ENCODE assay signal across 16 cellular contexts in genomic region chr12:117890137-117890536, GRCh38.
DNase-seq lines count a peak whose midpoint lies in the region; ATAC-seq, FAIRE-seq and TF ChIP-seq lines count a peak whose summit lies in the region.
"Had no signal": no experiment of that assay in that cellular context is flagged by ENCODE, and none has a peak within 500 bp of the region (broad histone marks: within the 10 kb centered on the region; RNA-seq: fewer than 3 reads in every experiment).

No MANE protein-coding gene starts in this region.

- H3K4me3 ChIP-seq in brain microvascular endothelial cell (ENCODE audit: low read depth, low read length): no peak overlapping the region
- H3K4me3 ChIP-seq: colonic mucosa had no signal

- H3K27me3 ChIP-seq in brain microvascular endothelial cell (replicated peaks): no peaks in the 10 kb centered on the region
- H3K27me3 ChIP-seq: colonic mucosa had no signal

- FAIRE-seq in urothelium cell line (lab: Jason Lieb, UNC): no peak

- no peaks in the 10 kb centered on the region for H3K36me3 ChIP-seq in brain microvascular endothelial cell (replicated peaks)
- H3K36me3 ChIP-seq: colonic mucosa had no signal

- DNase-seq in DMS53 (lab: John Stamatoyannopoulos, UW) (peak; percentile 47), DMS53 treated with DMSO at 0.1 percent for 48 hours (lab: John Stamatoyannopoulos, UW; ENCODE audit: unreplicated experiment) (no peak), brain microvascular endothelial cell (no peak), sciatic nerve (ENCODE audit: low spot score) (no peak), CD1c-positive myeloid dendritic cell (ENCODE audit: extremely low spot score) (no peak), ACHN (no peak), urothelium cell line (ENCODE audit: low spot score) (no peak)
- DNase-seq: 8988T; amniotic stem cell; colonic mucosa; NCI-H1694 treated with DMSO at 0.1 percent for 48 hours; NCI-H524; stimulated activated naive CD4-positive, alpha-beta T cell treated with Interleukin-2 at 50 U/mL for 16 hours had no signal

- in situ Hi-C loops in brain microvascular endothelial cell (cut with HindIII; ENCODE audit: low pct_ligation_motif_present, low sequenced_read_pairs) (no loop called here), ACHN (cut with HindIII; ENCODE audit: low pct_ligation_motif_present, low pct_unique_long_range_greater_than_20kb, low sequenced_read_pairs) (no loop called here)

- no peak overlapping the region for H3K27ac ChIP-seq in brain microvascular endothelial cell
- H3K27ac ChIP-seq: colonic mucosa, KMS-11 had no signal

- peak; percentile 23 for TF ChIP-seq CTCF in brain microvascular endothelial cell (IDR thresholded peaks at IDR 0.05; ENCODE audit: low read depth, low read length, missing control alignments)

- intact Hi-C loops in sciatic nerve (cut with DNase I): no loop called here

- ATAC-seq in HG03378 (IDR thresholded peaks at IDR 0.05; ENCODE audit: unreplicated experiment) (peak; percentile 63), sciatic nerve (peak; percentile 48)
- ATAC-seq: esophagus mucosa had no signal
